16 cellular contexts compared by ENCODE assay signal in the genomic region with DNA sequence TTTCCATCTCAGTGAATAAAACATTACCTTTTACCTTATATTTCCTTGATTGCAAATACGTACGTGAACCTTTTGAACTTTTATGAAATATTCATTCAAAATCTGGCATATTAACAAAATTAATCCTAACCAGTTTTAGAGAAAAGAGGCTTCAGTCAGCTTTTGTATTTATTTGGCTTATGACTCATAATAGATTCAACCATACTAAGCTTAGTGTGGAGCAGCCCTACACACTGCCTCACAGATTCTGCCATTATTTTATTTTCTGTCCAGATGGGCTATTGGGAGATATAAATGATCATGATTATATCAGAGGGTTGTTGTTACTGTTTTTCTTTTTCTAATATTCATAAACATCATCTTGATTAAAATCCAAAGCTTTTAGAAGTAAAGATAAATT.
DNase-seq lines count a peak whose midpoint lies in the region; ATAC-seq and TF ChIP-seq lines count a peak whose summit lies in the region.
"Had no signal": no experiment of that assay in that cellular context is flagged by ENCODE, and none has a peak within 500 bp of the region (broad histone marks: within the 10 kb centered on the region; RNA-seq: fewer than 3 reads in every experiment).

No MANE protein-coding gene starts in this region.

- DNase-seq in AG08395 (ENCODE audit: low spot score) (peak; percentile 15), ELR (ENCODE audit: low read depth) (peak; percentile 2), astrocyte of the spinal cord (ENCODE audit: low read depth, low spot score) (peak; percentile 38), foreskin keratinocyte (no peak), psoas muscle (no peak), activated T-cell treated with anti-CD3 and anti-CD28 coated beads for 4 hours (no peak)
- DNase-seq: CD4-positive, CD25-positive, alpha-beta regulatory T cell; DMS79 treated with DMSO at 0.1 percent for 48 hours; GF-D8; H7; KG1 had no signal

- in situ Hi-C loops in astrocyte of the spinal cord (cut with HindIII; ENCODE audit: low sequenced_read_pairs) = no loop called here

- TF ChIP-seq CTCF in astrocyte of the spinal cord (IDR thresholded peaks at IDR 0.05; ENCODE audit: low read depth, low read length) = no peak
- TF ChIP-seq CTCF in foreskin keratinocyte (conservative IDR thresholded peaks at IDR 0.05) = no peak
- no peak for TF ChIP-seq CTCF in psoas muscle (IDR thresholded peaks at IDR 0.05)

- H3K4me1 ChIP-seq in foreskin keratinocyte (no peaks in the 10 kb centered on the region), psoas muscle (no peaks in the 10 kb centered on the region)

- H3K9me3 ChIP-seq in psoas muscle = no peaks in the 10 kb centered on the region
- H3K9me3 ChIP-seq: BLaER1 treated with 17β-estradiol and CSF1 and Interleukin-3, amounts not matched to agents 10 nM and 100 nM had no signal

- no peak overlapping the region for H3K4me3 ChIP-seq in astrocyte of the spinal cord (ENCODE audit: low read depth, low read length)
- H3K4me3 ChIP-seq in psoas muscle = no peak overlapping the region
- H3K4me3 ChIP-seq: BLaER1 treated with 17β-estradiol and CSF1 and Interleukin-3, amounts not matched to agents 10 nM and 100 nM; GM23338 had no signal

- H3K27me3 ChIP-seq in foreskin keratinocyte (peaks cover 9% of the 10 kb centered on the region), psoas muscle (ENCODE audit: insufficient read depth in 3 of 3, low read length in 2 of 3) (no peaks in the 10 kb centered on the region)
- H3K27me3 ChIP-seq: BLaER1 treated with 17β-estradiol and CSF1 and Interleukin-3, amounts not matched to agents 10 nM and 100 nM had no signal

- ATAC-seq in foreskin keratinocyte = peak; percentile 35
- ATAC-seq in SK-N-SH treated with all-trans-retinoic acid at 6 μM for 48 hours = no peak
- no peak for ATAC-seq in psoas muscle
- ATAC-seq in HG03520 (IDR thresholded peaks at IDR 0.05; ENCODE audit: unreplicated experiment) = no peak
- ATAC-seq: GM23338 had no signal

- H3K27ac ChIP-seq in foreskin keratinocyte (no peak overlapping the region), psoas muscle (no peak overlapping the region)
- H3K27ac ChIP-seq: 22Rv1; BLaER1 treated with 17β-estradiol and CSF1 and Interleukin-3, amounts not matched to agents 10 nM and 100 nM had no signal

- no peaks in the 10 kb centered on the region for H3K36me3 ChIP-seq in psoas muscle (ENCODE audit: insufficient read depth in 1 of 2, low read depth in 1 of 2)
- H3K36me3 ChIP-seq: BLaER1 treated with 17β-estradiol and CSF1 and Interleukin-3, amounts not matched to agents 10 nM and 100 nM had no signal

- intact Hi-C loops in psoas muscle (cut with DNase I) = no loop called here

- WGBS in psoas muscle, 3 donors = 87 to 92% (median 87%) methylated on average over 2 of the region's 2 CpGs

TF ChIP-seq in SK-N-SH treated with all-trans-retinoic acid at 6 μM for 48 hours, 23 proteins besides CTCF, POLR2A, EP300 and RAD21:
- no peak for TF ChIP-seq SNAI2 (CRISPR knock-in tag; IDR thresholded peaks at IDR 0.05)
- TF ChIP-seq PPARA (CRISPR knock-in tag; IDR thresholded peaks at IDR 0.05; ENCODE audit: borderline replicate concordance) = no peak
- TF ChIP-seq ZNF8 (CRISPR knock-in tag; IDR thresholded peaks at IDR 0.05) = no peak
- no peak for TF ChIP-seq ZNF565 (CRISPR knock-in tag; conservative IDR thresholded peaks at IDR 0.05; ENCODE audit: low read depth)
- no peak for TF ChIP-seq ZNF70 (CRISPR knock-in tag; IDR thresholded peaks at IDR 0.05)
- TF ChIP-seq GLIS3 (CRISPR knock-in tag; IDR thresholded peaks at IDR 0.05) = no peak
- TF ChIP-seq, protein P1, sequence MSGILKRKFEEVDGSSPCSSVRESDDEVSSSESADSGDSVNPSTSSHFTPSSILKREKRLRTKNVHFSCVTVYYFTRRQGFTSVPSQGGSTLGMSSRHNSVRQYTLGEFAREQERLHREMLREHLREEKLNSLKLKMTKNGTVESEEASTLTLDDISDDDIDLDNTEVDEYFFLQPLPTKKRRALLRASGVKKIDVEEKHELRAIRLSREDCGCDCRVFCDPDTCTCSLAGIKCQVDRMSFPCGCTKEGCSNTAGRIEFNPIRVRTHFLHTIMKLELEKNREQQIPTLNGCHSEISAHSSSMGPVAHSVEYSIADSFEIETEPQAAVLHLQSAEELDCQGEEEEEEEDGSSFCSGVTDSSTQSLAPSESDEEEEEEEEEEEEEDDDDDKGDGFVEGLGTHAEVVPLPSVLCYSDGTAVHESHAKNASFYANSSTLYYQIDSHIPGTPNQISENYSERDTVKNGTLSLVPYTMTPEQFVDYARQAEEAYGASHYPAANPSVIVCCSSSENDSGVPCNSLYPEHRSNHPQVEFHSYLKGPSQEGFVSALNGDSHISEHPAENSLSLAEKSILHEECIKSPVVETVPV (CRISPR knock-in tag; IDR thresholded peaks at IDR 0.05) = no peak
- TF ChIP-seq ZFP3 (CRISPR knock-in tag; IDR thresholded peaks at IDR 0.05) = no peak
- no peak for TF ChIP-seq ARNTL (CRISPR knock-in tag; IDR thresholded peaks at IDR 0.05; ENCODE audit: borderline replicate concordance, low read depth)
- no peak for TF ChIP-seq TCF4 (CRISPR knock-in tag; IDR thresholded peaks at IDR 0.05; ENCODE audit: borderline replicate concordance)
- no peak for TF ChIP-seq ZFP30 (CRISPR knock-in tag; IDR thresholded peaks at IDR 0.05)
- no peak for TF ChIP-seq CSDC2 (CRISPR knock-in tag; IDR thresholded peaks at IDR 0.05)

Comparison
In these comparisons a context has a peak if more than half of its experiments do, and no peak if none do; other contexts are left out.
1. DNase-seq: peak in AG08395 (single experiment), ELR (single experiment) and astrocyte of the spinal cord (single experiment); none in foreskin keratinocyte (0 of 2), psoas muscle (0 of 2) and activated T-cell treated with anti-CD3 and anti-CD28 coated beads for 4 hours (single experiment).